In genomic region chr10:89502556-89502955, GRCh38 we compare ENCODE assay signal across 18 cellular contexts. TPM values are rescaled to one million over a fixed set of nuclear protein-coding genes. Genes with fewer than 3 reads are reported as not detected.
DNase-seq lines count a peak whose midpoint lies in the region; ATAC-seq, FAIRE-seq and TF ChIP-seq lines count a peak whose summit lies in the region.
"Had no signal": no experiment of that assay in that cellular context is flagged by ENCODE, and none has a peak within 500 bp of the region (broad histone marks: within the 10 kb centered on the region; RNA-seq: fewer than 3 reads in every experiment).

No MANE protein-coding gene starts in this region.

- ATAC-seq in T-helper 17 cell: no peak
- ATAC-seq in stimulated activated naive CD8-positive, alpha-beta T cell treated with anti-CD3 and anti-CD28 coated beads, Interleukin-15, Interleukin-2, amounts not matched to agents 100 U/mL and 50 U/mL, for 24 hours: no peak
- ATAC-seq: esophagus mucosa, left lobe of liver had no signal

- H3K79me2 ChIP-seq in GM23248 (ENCODE audit: insufficient read depth): no peaks in the 10 kb centered on the region

- 77 to 80% methylated on average over 2 of the region's 2 CpGs for WGBS in GM23248 (ENCODE audit: low coverage in 1 of 2, low lambda C conversion rate in 2 of 2, missing lambda C conversion rate in 2 of 2), 2 experiments

- H3K4me1 Mint-ChIP-seq in T-helper 17 cell: no peaks in the 10 kb centered on the region

- H3K4me3 ChIP-seq in GM23248 (no peak overlapping the region), choroid plexus epithelial cell (ENCODE audit: low read depth, low read length) (no peak overlapping the region)
- H3K4me3 ChIP-seq: Peyer's patch had no signal

- no peak overlapping the region for H3K27ac Mint-ChIP-seq in T-helper 17 cell
- H3K27ac Mint-ChIP-seq: dendritic cell treated with granulocyte-macrophage colony-stimulating factor and Interleukin-4, amounts not matched to agents 40 ng/mL and 50 ng/mL, for 4 days had no signal

- H2AFZ ChIP-seq in GM23248: no peak overlapping the region

- FAIRE-seq in islet of Langerhans (lab: Jason Lieb, UNC): peak; percentile 38

- H3F3A ChIP-seq in GM23248 (ENCODE audit: insufficient read depth): no peaks in the 10 kb centered on the region

- H3K36me3 ChIP-seq in GM23248 (ENCODE audit: low read depth): no peaks in the 10 kb centered on the region
- H3K36me3 ChIP-seq: Peyer's patch had no signal

- DNase-seq in GM23248 (peak; percentile 21), NCI-H226 (peak; percentile 52), choroid plexus epithelial cell (ENCODE audit: low read depth) (peak; percentile 94), T-helper 17 cell (no peak), posterior cingulate gyrus (no peak), putamen (ENCODE audit: low spot score) (no peak)
- no peak for DNase-seq in stimulated activated naive CD8-positive, alpha-beta T cell treated with anti-CD3 and anti-CD28 coated beads, Interleukin-15, Interleukin-2, amounts not matched to agents 100 U/mL and 50 U/mL, for 24 hours
- DNase-seq: activated CD8-positive, alpha-beta memory T cell treated with anti-CD3 and anti-CD28 coated beads for 24 hours; activated effector memory CD4-positive, alpha-beta T cell treated with anti-CD3 and anti-CD28 coated beads, Interleukin-2, amount 50 U/mL, for 16 hours; anterior cingulate cortex; Karpas-422; NCI-H146; NCI-H524; Peyer's patch had no signal

- no peaks in the 10 kb centered on the region for H3K9me2 ChIP-seq in GM23248 (ENCODE audit: insufficient read depth)

- in situ Hi-C loops in GM23248 (cut with MboI): no loop called here

- no peak overlapping the region for H3K4me3 Mint-ChIP-seq in T-helper 17 cell
- H3K4me3 Mint-ChIP-seq: dendritic cell treated with granulocyte-macrophage colony-stimulating factor and Interleukin-4, amounts not matched to agents 40 ng/mL and 50 ng/mL, for 4 days had no signal

- intact Hi-C loops in posterior cingulate gyrus (cut with DNase I): no loop called here

- H3K4me2 ChIP-seq in GM23248 (ENCODE audit: unreplicated experiment): no peak overlapping the region

- no peak overlapping the region for H3K9ac ChIP-seq in GM23248

- H3K9me3 ChIP-seq in GM23248 (ENCODE audit: low read depth) (no peaks in the 10 kb centered on the region), T-helper 17 cell (ENCODE audit: control insufficient read depth, low read length, poor library complexity, severe bottlenecking) (no peaks in the 10 kb centered on the region)
- H3K9me3 ChIP-seq: Peyer's patch had no signal

- H3K4me1 ChIP-seq in GM23248 (ENCODE audit: insufficient read depth): no peaks in the 10 kb centered on the region
- H3K4me1 ChIP-seq: Peyer's patch had no signal

- H3K27ac ChIP-seq in GM23248: no peak overlapping the region
- H3K27ac ChIP-seq: Peyer's patch had no signal

- H3K36me3 Mint-ChIP-seq in T-helper 17 cell (ENCODE audit: low read depth): no peaks in the 10 kb centered on the region

- no peaks in the 10 kb centered on the region for H3K27me3 ChIP-seq in GM23248 (replicated peaks; ENCODE audit: insufficient read depth)
- H3K27me3 ChIP-seq: Peyer's patch had no signal

- no peaks in the 10 kb centered on the region for H3K27me3 Mint-ChIP-seq in T-helper 17 cell

- H4K20me1 ChIP-seq in GM23248 (ENCODE audit: insufficient read depth): no peaks in the 10 kb centered on the region

- no peak for TF ChIP-seq CTCF in choroid plexus epithelial cell (conservative IDR thresholded peaks at IDR 0.05; ENCODE audit: low read depth, low read length)

RNA-seq across cellular contexts. Expression of gene SLC16A12, which starts 32.8 kb away (rescaled TPM):
- total RNA-seq in GM23248 (2014; rRNA removed; shearing (Covaris generic)): not detected in 2 replicates
- polyA plus RNA-seq in GM23248 (2016; fragmentation: Nextera tagmentation; extraction: Ambion mirVana): not detected in 2 replicates
- not detected for total RNA-seq in T-helper 17 cell

Comparison
In these comparisons a context has a peak if more than half of its experiments do, and no peak if none do; other contexts are left out.
1. DNase-seq: peak in GM23248 (single experiment), NCI-H226 (single experiment) and choroid plexus epithelial cell (single experiment); none in T-helper 17 cell (0 of 3), stimulated activated naive CD8-positive, alpha-beta T cell treated with anti-CD3 and anti-CD28 coated beads, Interleukin-15, Interleukin-2, amounts not matched to agents 100 U/mL and 50 U/mL, for 24 hours (single experiment), posterior cingulate gyrus (0 of 10) and putamen (single experiment).